Comparison of ENCODE assay signal across 17 cellular contexts in genomic region chr6:7769702-7770101, GRCh38. TPM values are rescaled to one million over a fixed set of nuclear protein-coding genes. Genes with fewer than 3 reads are reported as not detected.
DNase-seq lines count a peak whose midpoint lies in the region; TF ChIP-seq lines count a peak whose summit lies in the region.
"Had no signal": no experiment of that assay in that cellular context is flagged by ENCODE, and none has a peak within 500 bp of the region (broad histone marks: within the 10 kb centered on the region; RNA-seq: fewer than 3 reads in every experiment).

No MANE protein-coding gene starts in this region.

- TF ChIP-seq EP300 in sigmoid colon (IDR thresholded peaks at IDR 0.05) = no peak

- H3K4me1 ChIP-seq in BLaER1 = peaks cover 14% of the 10 kb centered on the region
- H3K4me1 ChIP-seq in HEK293 (ENCODE audit: control insufficient read depth, insufficient read depth, low read length) = no peaks in the 10 kb centered on the region; the same call in 1 of the 2 replicates
- H3K4me1 ChIP-seq in adipocyte (ENCODE audit: control insufficient read depth, insufficient read depth, low read length) = peaks cover 12% of the 10 kb centered on the region
- H3K4me1 ChIP-seq in sigmoid colon = no peaks in the 10 kb centered on the region

- DNase-seq in adipocyte (ENCODE audit: low read depth) = peak; percentile 52
- DNase-seq in fibroblast of pulmonary artery (ENCODE audit: low read depth) = peak; percentile 56
- DNase-seq in activated CD4-positive, CD25-positive, alpha-beta regulatory T cell (lab: John Stamatoyannopoulos, UW) = no peak
- DNase-seq in activated CD4-positive, alpha-beta T cell treated with anti-CD3 and anti-CD28 coated beads for 48 hours = no peak
- no peak for DNase-seq in sigmoid colon
- DNase-seq in AML-193 (lab: John Stamatoyannopoulos, UW) = no peak
- DNase-seq: activated CD4-positive, alpha-beta T cell treated with anti-CD3 and anti-CD28 coated beads for 36 hours; activated CD8-positive, alpha-beta memory T cell treated with anti-CD3 and anti-CD28 coated beads, Interleukin-2, amount 50 U/mL, for 4 hours; activated gamma-delta T cell treated with Interleukin-2 at 50 U/mL for 16 hours; immature natural killer cell; naive B cell; NCI-H1930; NCI-H524; ovary had no signal

- peak overlapping the region; percentile 40 for H3K4me2 ChIP-seq in BLaER1

- H3K4me3 ChIP-seq in BLaER1 (no peak overlapping the region), HEK293 (ENCODE audit: low read depth, low read length) (no peak overlapping the region), adipocyte (ENCODE audit: low read length) (no peak overlapping the region), fibroblast of pulmonary artery (replicated peaks; ENCODE audit: low read depth, low read length) (no peak overlapping the region), sigmoid colon (no peak overlapping the region)
- H3K4me3 ChIP-seq: ovary, skin epidermis had no signal

- H3K27me3 ChIP-seq in BLaER1 (no peaks in the 10 kb centered on the region), adipocyte (replicated peaks; ENCODE audit: control insufficient read depth, insufficient read depth, low read length) (no peaks in the 10 kb centered on the region), sigmoid colon (no peaks in the 10 kb centered on the region)
- H3K27me3 ChIP-seq: ovary had no signal

- no peak for TF ChIP-seq POLR2A in sigmoid colon (IDR thresholded peaks at IDR 0.05)

- WGBS in sigmoid colon, 2 donors = 53 to 63% methylated on average over 3 of the region's 3 CpGs

- no peak overlapping the region for H3K27ac ChIP-seq in BLaER1
- H3K27ac ChIP-seq in HEK293 (ENCODE audit: extremely low read depth, low read depth, low read length) = no peak overlapping the region
- no peak overlapping the region for H3K27ac ChIP-seq in sigmoid colon
- H3K27ac ChIP-seq: ovary, skin epidermis had no signal

- CTCF ChIA-PET in HEK293 (lab: Yijun Ruan, JAX) = interaction anchor here (0.6 kb wide), 1 partner anchor 16 kb away, joined by 3 read pairs; no protein-coding TSS in a partner anchor

- TF ChIP-seq CTCF in HEK293 (tag by site-specific recombination; IDR thresholded peaks at IDR 0.05) = no peak
- TF ChIP-seq CTCF in fibroblast of pulmonary artery (IDR thresholded peaks at IDR 0.05; ENCODE audit: low read length, missing control alignments) = no peak
- TF ChIP-seq CTCF in sigmoid colon (IDR thresholded peaks at IDR 0.05) = no peak

- H3K36me3 ChIP-seq in BLaER1 (no peaks in the 10 kb centered on the region), HEK293 (ENCODE audit: control insufficient read depth in 2 of 2, insufficient read depth in 1 of 2, low read length in 2 of 2) (no peaks in the 10 kb centered on the region), adipocyte (ENCODE audit: control insufficient read depth, insufficient read depth, low read length, severe bottlenecking) (no peaks in the 10 kb centered on the region), sigmoid colon (no peaks in the 10 kb centered on the region)
- H3K36me3 ChIP-seq: ovary had no signal

- intact Hi-C loops in sigmoid colon (cut with DNase I) = no loop called here

- POLR2A ChIA-PET in HEK293 (lab: Yijun Ruan, JAX) = no interaction called here

- H3K9ac ChIP-seq in BLaER1 = no peak overlapping the region
- no peak overlapping the region for H3K9ac ChIP-seq in adipocyte (ENCODE audit: low read length)

- H4K20me1 ChIP-seq in BLaER1 = no peaks in the 10 kb centered on the region

- H3K9me3 ChIP-seq in BLaER1 (no peaks in the 10 kb centered on the region), HEK293 (ENCODE audit: control insufficient read depth, insufficient read depth, low read depth, low read length) (no peaks in the 10 kb centered on the region), adipocyte (ENCODE audit: control insufficient read depth, low read length) (no peaks in the 10 kb centered on the region), sigmoid colon (no peaks in the 10 kb centered on the region)

TF ChIP-seq in HEK293, 187 proteins besides CTCF, POLR2A, EP300 and RAD21:
- 0 out of 2 replicates have a peak, but pooled peaks have one; percentile 27 for TF ChIP-seq ZEB2 (tag by site-specific recombination; IDR thresholded peaks at IDR 0.05)
- TF ChIP-seq ZNF311 (tag by site-specific recombination; IDR thresholded peaks at IDR 0.05; ENCODE audit: borderline replicate concordance) = no peak

RNA-seq across cellular contexts. Expression of gene BMP6, which starts 43.8 kb away (rescaled TPM):
- 1 to 10 TPM; 1.5 to 5.3 (median 2.5) TPM for total RNA-seq in sigmoid colon
- polyA plus RNA-seq in sigmoid colon = under 1 TPM in 1 of 3 donors, not detected in 2; 0.64 TPM

Comparison
In these comparisons a context has a peak if more than half of its experiments do, and no peak if none do; other contexts are left out.
1. DNase-seq: peak in adipocyte (single experiment) and fibroblast of pulmonary artery (single experiment); none in activated CD4-positive, CD25-positive, alpha-beta regulatory T cell (0 of 4), activated CD4-positive, alpha-beta T cell treated with anti-CD3 and anti-CD28 coated beads for 48 hours (single experiment), sigmoid colon (single experiment) and AML-193 (0 of 2).